In genomic region chr18:11052800-11053199, GRCh38 we compare ENCODE assay signal across 1 cellular context.
TF ChIP-seq lines count a peak whose summit lies in the region.

No MANE protein-coding gene starts in this region.

TF ChIP-seq in GM12878, 131 proteins besides CTCF, POLR2A, EP300 and RAD21 (continued from another document and continues in another):
- TF ChIP-seq PRDM15 (CRISPR knock-in tag; IDR thresholded peaks at IDR 0.05) = no peak
- TF ChIP-seq MTA2 (IDR thresholded peaks at IDR 0.05; ENCODE audit: low read depth) = peak; percentile 57; the same call in 1 of the 2 replicates
- no peak for TF ChIP-seq ESRRA (IDR thresholded peaks at IDR 0.05; ENCODE audit: low read length)
- TF ChIP-seq, protein P1, sequence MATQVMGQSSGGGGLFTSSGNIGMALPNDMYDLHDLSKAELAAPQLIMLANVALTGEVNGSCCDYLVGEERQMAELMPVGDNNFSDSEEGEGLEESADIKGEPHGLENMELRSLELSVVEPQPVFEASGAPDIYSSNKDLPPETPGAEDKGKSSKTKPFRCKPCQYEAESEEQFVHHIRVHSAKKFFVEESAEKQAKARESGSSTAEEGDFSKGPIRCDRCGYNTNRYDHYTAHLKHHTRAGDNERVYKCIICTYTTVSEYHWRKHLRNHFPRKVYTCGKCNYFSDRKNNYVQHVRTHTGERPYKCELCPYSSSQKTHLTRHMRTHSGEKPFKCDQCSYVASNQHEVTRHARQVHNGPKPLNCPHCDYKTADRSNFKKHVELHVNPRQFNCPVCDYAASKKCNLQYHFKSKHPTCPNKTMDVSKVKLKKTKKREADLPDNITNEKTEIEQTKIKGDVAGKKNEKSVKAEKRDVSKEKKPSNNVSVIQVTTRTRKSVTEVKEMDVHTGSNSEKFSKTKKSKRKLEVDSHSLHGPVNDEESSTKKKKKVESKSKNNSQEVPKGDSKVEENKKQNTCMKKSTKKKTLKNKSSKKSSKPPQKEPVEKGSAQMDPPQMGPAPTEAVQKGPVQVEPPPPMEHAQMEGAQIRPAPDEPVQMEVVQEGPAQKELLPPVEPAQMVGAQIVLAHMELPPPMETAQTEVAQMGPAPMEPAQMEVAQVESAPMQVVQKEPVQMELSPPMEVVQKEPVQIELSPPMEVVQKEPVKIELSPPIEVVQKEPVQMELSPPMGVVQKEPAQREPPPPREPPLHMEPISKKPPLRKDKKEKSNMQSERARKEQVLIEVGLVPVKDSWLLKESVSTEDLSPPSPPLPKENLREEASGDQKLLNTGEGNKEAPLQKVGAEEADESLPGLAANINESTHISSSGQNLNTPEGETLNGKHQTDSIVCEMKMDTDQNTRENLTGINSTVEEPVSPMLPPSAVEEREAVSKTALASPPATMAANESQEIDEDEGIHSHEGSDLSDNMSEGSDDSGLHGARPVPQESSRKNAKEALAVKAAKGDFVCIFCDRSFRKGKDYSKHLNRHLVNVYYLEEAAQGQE (IDR thresholded peaks at IDR 0.05; ENCODE audit: low read depth, low read length) = no peak
- TF ChIP-seq USF2 (IDR thresholded peaks at IDR 0.05; ENCODE audit: borderline replicate concordance, low read depth, low read length) = no peak
- no peak for TF ChIP-seq ZNF622 (IDR thresholded peaks at IDR 0.05)
- TF ChIP-seq RB1 (IDR thresholded peaks at IDR 0.05; ENCODE audit: borderline replicate concordance) = no peak
- TF ChIP-seq TCF12 (IDR thresholded peaks at IDR 0.05; ENCODE audit: low read depth, low read length) = peak; percentile 65; the same call in 1 of the 2 replicates
- TF ChIP-seq ASH2L (IDR thresholded peaks at IDR 0.05; ENCODE audit: borderline replicate concordance, low read depth) = no peak
- TF ChIP-seq ZNF687 (IDR thresholded peaks at IDR 0.05) = peak; percentile 45; the same call in 1 of the 2 replicates
- TF ChIP-seq POU2F2 (IDR thresholded peaks at IDR 0.05; ENCODE audit: borderline replicate concordance, low read depth, low read length) = no peak; the same call in 2 of the 3 replicates
- TF ChIP-seq SRF (IDR thresholded peaks at IDR 0.05; ENCODE audit: low read depth in 2 of 2, low read length in 2 of 2) = no peak
- TF ChIP-seq KLF5 (IDR thresholded peaks at IDR 0.05; ENCODE audit: partially characterized antibody) = no peak
- no peak for TF ChIP-seq MEF2A (IDR thresholded peaks at IDR 0.05; ENCODE audit: insufficient read depth, low read depth, low read length)
- TF ChIP-seq TBL1XR1 (IDR thresholded peaks at IDR 0.05; ENCODE audit: low read depth, low read length) = no peak
- TF ChIP-seq YY1 (IDR thresholded peaks at IDR 0.05; ENCODE audit: low read depth, low read length) = no peak
- TF ChIP-seq, protein P2, sequence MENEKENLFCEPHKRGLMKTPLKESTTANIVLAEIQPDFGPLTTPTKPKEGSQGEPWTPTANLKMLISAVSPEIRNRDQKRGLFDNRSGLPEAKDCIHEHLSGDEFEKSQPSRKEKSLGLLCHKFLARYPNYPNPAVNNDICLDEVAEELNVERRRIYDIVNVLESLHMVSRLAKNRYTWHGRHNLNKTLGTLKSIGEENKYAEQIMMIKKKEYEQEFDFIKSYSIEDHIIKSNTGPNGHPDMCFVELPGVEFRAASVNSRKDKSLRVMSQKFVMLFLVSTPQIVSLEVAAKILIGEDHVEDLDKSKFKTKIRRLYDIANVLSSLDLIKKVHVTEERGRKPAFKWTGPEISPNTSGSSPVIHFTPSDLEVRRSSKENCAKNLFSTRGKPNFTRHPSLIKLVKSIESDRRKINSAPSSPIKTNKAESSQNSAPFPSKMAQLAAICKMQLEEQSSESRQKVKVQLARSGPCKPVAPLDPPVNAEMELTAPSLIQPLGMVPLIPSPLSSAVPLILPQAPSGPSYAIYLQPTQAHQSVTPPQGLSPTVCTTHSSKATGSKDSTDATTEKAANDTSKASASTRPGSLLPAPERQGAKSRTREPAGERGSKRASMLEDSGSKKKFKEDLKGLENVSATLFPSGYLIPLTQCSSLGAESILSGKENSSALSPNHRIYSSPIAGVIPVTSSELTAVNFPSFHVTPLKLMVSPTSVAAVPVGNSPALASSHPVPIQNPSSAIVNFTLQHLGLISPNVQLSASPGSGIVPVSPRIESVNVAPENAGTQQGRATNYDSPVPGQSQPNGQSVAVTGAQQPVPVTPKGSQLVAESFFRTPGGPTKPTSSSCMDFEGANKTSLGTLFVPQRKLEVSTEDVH (IDR thresholded peaks at IDR 0.05; ENCODE audit: low read depth, partially characterized antibody) = no peak
- TF ChIP-seq BCL11A (IDR thresholded peaks at IDR 0.05; ENCODE audit: low read depth, low read length) = 0 out of 2 replicates have a peak, but pooled peaks have one; percentile 44
- no peak for TF ChIP-seq BRCA1 (IDR thresholded peaks at IDR 0.05; ENCODE audit: low read depth, low read length)
- no peak for TF ChIP-seq POLR2AphosphoS2 (IDR thresholded peaks at IDR 0.05; ENCODE audit: low read depth, low read length)
- TF ChIP-seq ZNF384 (IDR thresholded peaks at IDR 0.05; ENCODE audit: borderline replicate concordance, low read depth, low read length) = no peak
- no peak for TF ChIP-seq STAT3 (IDR thresholded peaks at IDR 0.05; ENCODE audit: low read depth, low read length)
- no peak for TF ChIP-seq BACH1 (IDR thresholded peaks at IDR 0.05; ENCODE audit: borderline replicate concordance)
- peak; percentile 62; the same call in 1 of the 2 replicates for TF ChIP-seq PAX5 (IDR thresholded peaks at IDR 0.05; ENCODE audit: borderline replicate concordance, low read depth, low read length)
- TF ChIP-seq, protein P3, sequence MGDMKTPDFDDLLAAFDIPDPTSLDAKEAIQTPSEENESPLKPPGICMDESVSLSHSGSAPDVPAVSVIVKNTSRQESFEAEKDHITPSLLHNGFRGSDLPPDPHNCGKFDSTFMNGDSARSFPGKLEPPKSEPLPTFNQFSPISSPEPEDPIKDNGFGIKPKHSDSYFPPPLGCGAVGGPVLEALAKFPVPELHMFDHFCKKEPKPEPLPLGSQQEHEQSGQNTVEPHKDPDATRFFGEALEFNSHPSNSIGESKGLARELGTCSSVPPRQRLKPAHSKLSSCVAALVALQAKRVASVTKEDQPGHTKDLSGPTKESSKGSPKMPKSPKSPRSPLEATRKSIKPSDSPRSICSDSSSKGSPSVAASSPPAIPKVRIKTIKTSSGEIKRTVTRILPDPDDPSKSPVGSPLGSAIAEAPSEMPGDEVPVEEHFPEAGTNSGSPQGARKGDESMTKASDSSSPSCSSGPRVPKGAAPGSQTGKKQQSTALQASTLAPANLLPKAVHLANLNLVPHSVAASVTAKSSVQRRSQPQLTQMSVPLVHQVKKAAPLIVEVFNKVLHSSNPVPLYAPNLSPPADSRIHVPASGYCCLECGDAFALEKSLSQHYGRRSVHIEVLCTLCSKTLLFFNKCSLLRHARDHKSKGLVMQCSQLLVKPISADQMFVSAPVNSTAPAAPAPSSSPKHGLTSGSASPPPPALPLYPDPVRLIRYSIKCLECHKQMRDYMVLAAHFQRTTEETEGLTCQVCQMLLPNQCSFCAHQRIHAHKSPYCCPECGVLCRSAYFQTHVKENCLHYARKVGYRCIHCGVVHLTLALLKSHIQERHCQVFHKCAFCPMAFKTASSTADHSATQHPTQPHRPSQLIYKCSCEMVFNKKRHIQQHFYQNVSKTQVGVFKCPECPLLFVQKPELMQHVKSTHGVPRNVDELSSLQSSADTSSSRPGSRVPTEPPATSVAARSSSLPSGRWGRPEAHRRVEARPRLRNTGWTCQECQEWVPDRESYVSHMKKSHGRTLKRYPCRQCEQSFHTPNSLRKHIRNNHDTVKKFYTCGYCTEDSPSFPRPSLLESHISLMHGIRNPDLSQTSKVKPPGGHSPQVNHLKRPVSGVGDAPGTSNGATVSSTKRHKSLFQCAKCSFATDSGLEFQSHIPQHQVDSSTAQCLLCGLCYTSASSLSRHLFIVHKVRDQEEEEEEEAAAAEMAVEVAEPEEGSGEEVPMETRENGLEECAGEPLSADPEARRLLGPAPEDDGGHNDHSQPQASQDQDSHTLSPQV (IDR thresholded peaks at IDR 0.05) = no peak
- TF ChIP-seq YBX1 (IDR thresholded peaks at IDR 0.05) = no peak
- TF ChIP-seq CREM (IDR thresholded peaks at IDR 0.05; ENCODE audit: low read depth) = peak; percentile 60; the same call in 1 of the 2 replicates
- peak; percentile 28; the same call in 1 of the 2 replicates for TF ChIP-seq DPF2 (IDR thresholded peaks at IDR 0.05)
- TF ChIP-seq, protein P4, sequence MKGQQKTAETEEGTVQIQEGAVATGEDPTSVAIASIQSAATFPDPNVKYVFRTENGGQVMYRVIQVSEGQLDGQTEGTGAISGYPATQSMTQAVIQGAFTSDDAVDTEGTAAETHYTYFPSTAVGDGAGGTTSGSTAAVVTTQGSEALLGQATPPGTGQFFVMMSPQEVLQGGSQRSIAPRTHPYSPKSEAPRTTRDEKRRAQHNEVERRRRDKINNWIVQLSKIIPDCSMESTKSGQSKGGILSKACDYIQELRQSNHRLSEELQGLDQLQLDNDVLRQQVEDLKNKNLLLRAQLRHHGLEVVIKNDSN (IDR thresholded peaks at IDR 0.05; ENCODE audit: borderline replicate concordance, extremely low read length, insufficient read depth, low read depth, low read length) = no peak
- TF ChIP-seq, protein P5, sequence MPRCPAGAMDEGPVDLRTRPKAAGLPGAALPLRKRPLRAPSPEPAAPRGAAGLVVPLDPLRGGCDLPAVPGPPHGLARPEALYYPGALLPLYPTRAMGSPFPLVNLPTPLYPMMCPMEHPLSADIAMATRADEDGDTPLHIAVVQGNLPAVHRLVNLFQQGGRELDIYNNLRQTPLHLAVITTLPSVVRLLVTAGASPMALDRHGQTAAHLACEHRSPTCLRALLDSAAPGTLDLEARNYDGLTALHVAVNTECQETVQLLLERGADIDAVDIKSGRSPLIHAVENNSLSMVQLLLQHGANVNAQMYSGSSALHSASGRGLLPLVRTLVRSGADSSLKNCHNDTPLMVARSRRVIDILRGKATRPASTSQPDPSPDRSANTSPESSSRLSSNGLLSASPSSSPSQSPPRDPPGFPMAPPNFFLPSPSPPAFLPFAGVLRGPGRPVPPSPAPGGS (IDR thresholded peaks at IDR 0.05; ENCODE audit: borderline replicate concordance, insufficient read depth, low read depth, low read length, poor library complexity, severe bottlenecking) = no peak
